ENCODE assay signal across 20 cellular contexts in genomic region chr20:58143531-58143930, GRCh38.
DNase-seq lines count a peak whose midpoint lies in the region; TF ChIP-seq lines count a peak whose summit lies in the region.
"Had no signal": no experiment of that assay in that cellular context is flagged by ENCODE, and none has a peak within 500 bp of the region (broad histone marks: within the 10 kb centered on the region; RNA-seq: fewer than 3 reads in every experiment).

No MANE protein-coding gene starts in this region.

- H2BK15ac ChIP-seq in neuronal stem cell (ENCODE audit: low read length), result no peak overlapping the region

- no peaks in the 10 kb centered on the region for H3K36me3 ChIP-seq in ascending aorta
- H3K36me3 ChIP-seq in neuronal stem cell (replicated peaks in 1 of 2; ENCODE audit: control insufficient read depth in 2 of 2, insufficient read depth in 2 of 2, low read length in 2 of 2), result no peaks in the 10 kb centered on the region
- H3K36me3 ChIP-seq in PC-9 (ENCODE audit: low read depth), result no peaks in the 10 kb centered on the region
- H3K36me3 ChIP-seq: HAP-1, MG63 had no signal

- no peaks in the 10 kb centered on the region for H3K79me2 ChIP-seq in PC-9 (ENCODE audit: low read depth)

- H3K27me3 ChIP-seq in ascending aorta (no peaks in the 10 kb centered on the region), neuronal stem cell (ENCODE audit: control insufficient read depth in 3 of 3, insufficient read depth in 3 of 3, low read depth in 1 of 3, low read length in 3 of 3) (peaks cover 0 to 6% (median 0%) of the 10 kb centered on the region in 3 experiments), PC-9 (ENCODE audit: insufficient read depth, low read depth) (no peaks in the 10 kb centered on the region)
- H3K27me3 ChIP-seq: MG63 had no signal

- H3K9me3 ChIP-seq in ascending aorta (no peaks in the 10 kb centered on the region), neuronal stem cell (replicated peaks in 1 of 2; ENCODE audit: control insufficient read depth in 2 of 2, insufficient read depth in 1 of 2, low read depth in 1 of 2, low read length in 2 of 2) (peaks cover 0 to 2% of the 10 kb centered on the region in 2 donors), PC-9 (ENCODE audit: insufficient read depth, low read depth) (peaks cover 5% of the 10 kb centered on the region)
- H3K9me3 ChIP-seq: HAP-1 had no signal

- CTCF ChIA-PET in PC-9 (lab: Charles Lee), result no interaction called here

- H2BK5ac ChIP-seq in neuronal stem cell (ENCODE audit: low read length), result no peak overlapping the region

- H3K4me2 ChIP-seq in neuronal stem cell (ENCODE audit: insufficient read depth, low read length, poor library complexity, severe bottlenecking), result no peak overlapping the region
- H3K4me2 ChIP-seq in PC-9, result no peak overlapping the region

- no peak overlapping the region for H3K4ac ChIP-seq in neuronal stem cell (ENCODE audit: low read length)

- no peak overlapping the region for H3K9ac ChIP-seq in neuronal stem cell (ENCODE audit: low read depth, low read length, poor library complexity)
- H3K9ac ChIP-seq: GM23248 had no signal

- H3K18ac ChIP-seq in neuronal stem cell (ENCODE audit: low read length), result no peak overlapping the region

- peaks cover 6 to 32% of the 10 kb centered on the region in 2 donors for H3K4me1 ChIP-seq in ascending aorta
- no peaks in the 10 kb centered on the region for H3K4me1 ChIP-seq in neuronal stem cell (ENCODE audit: control insufficient read depth in 2 of 2, insufficient read depth in 1 of 2, low read depth in 1 of 2, low read length in 2 of 2)
- H3K4me1 ChIP-seq in PC-9 (replicated peaks; ENCODE audit: insufficient read depth), result peaks cover 45% of the 10 kb centered on the region
- H3K4me1 ChIP-seq: HAP-1 had no signal

- POLR2A ChIA-PET in PC-9 (lab: Charles Lee; ENCODE audit: unreplicated experiment), result interaction anchor here (0.6 kb wide), 1 partner anchor 526 kb away, joined by 4 read pairs; no protein-coding TSS in a partner anchor

- H3K4me3 ChIP-seq in ascending aorta (no peak overlapping the region), neuronal stem cell (ENCODE audit: low read length in 2 of 2) (no peak overlapping the region), PC-9 (no peak overlapping the region)
- H3K4me3 ChIP-seq: GM23248, HAP-1, K562, MG63 had no signal

- no peaks in the 10 kb centered on the region for H3K79me1 ChIP-seq in neuronal stem cell (ENCODE audit: low read depth, low read length)

- H2AK5ac ChIP-seq in neuronal stem cell (ENCODE audit: low read depth, low read length), result peak overlapping the region; percentile 26

- no peaks in the 10 kb centered on the region for H3K9me2 ChIP-seq in PC-9 (ENCODE audit: insufficient read depth)

- H3K27ac ChIP-seq in ascending aorta (peak overlapping the region; percentile 31 to 32), neuronal stem cell (replicated peaks; ENCODE audit: low read length) (no peak overlapping the region), PC-9 (no peak overlapping the region)
- H3K27ac ChIP-seq: GM23248 had no signal

- no peak overlapping the region for H2BK12ac ChIP-seq in neuronal stem cell (ENCODE audit: low read length)

- no peak overlapping the region for H3K14ac ChIP-seq in neuronal stem cell (ENCODE audit: low read length)

- no peak overlapping the region for H3K23ac ChIP-seq in neuronal stem cell (ENCODE audit: low read depth, low read length, poor library complexity)

- H3F3A ChIP-seq in PC-9 (ENCODE audit: insufficient read depth, low read depth), result no peaks in the 10 kb centered on the region; the same call in 1 of the 2 replicates

- no TSS peak for BruUV-seq in PC-9 (replicated peaks; lab: Mats Ljungman, UMichigan)

- TF ChIP-seq CTCF in ascending aorta (IDR thresholded peaks at IDR 0.05) (no peak), PC-9 (conservative IDR thresholded peaks at IDR 0.05) (no peak)

- no peak overlapping the region for H2AFZ ChIP-seq in neuronal stem cell (ENCODE audit: low read length)
- no peak overlapping the region for H2AFZ ChIP-seq in PC-9
- H2AFZ ChIP-seq: GM23248 had no signal

- no peak overlapping the region for H2BK120ac ChIP-seq in neuronal stem cell (ENCODE audit: low read depth, low read length)

- H4K20me1 ChIP-seq in PC-9 (ENCODE audit: insufficient read depth), result no peaks in the 10 kb centered on the region

- intact Hi-C loops in ascending aorta (cut with DNase I), result no loop called here
- intact Hi-C loops in PC-9 (cut with micrococcal nuclease; ENCODE audit: unreplicated experiment), result no loop called here

- no peak overlapping the region for H4K91ac ChIP-seq in neuronal stem cell (ENCODE audit: low read depth, low read length, poor library complexity)

- no peak overlapping the region for H4K8ac ChIP-seq in neuronal stem cell (ENCODE audit: low read depth, low read length)

- peak; percentile 42 for DNase-seq in activated effector memory CD4-positive, alpha-beta T cell treated with anti-CD3 and anti-CD28 coated beads, Interleukin-2, amount 50 U/mL, for 16 hours
- no peak for DNase-seq in activated effector memory CD4-positive, alpha-beta T cell treated with Interleukin-2 at 50 U/mL for 16 hours
- DNase-seq in ascending aorta (ENCODE audit: low spot score in 2 of 2), result no peak
- no peak for DNase-seq in neuronal stem cell (ENCODE audit: low spot score)
- peak; percentile 20 for DNase-seq in ureter (ENCODE audit: low spot score)
- DNase-seq in occipital lobe (lab: John Stamatoyannopoulos, UW), result no peak
- DNase-seq in PC-9, result no peak
- DNase-seq: AML-193; C1 segment of cervical spinal cord; CD8-positive, alpha-beta T cell; DMS153; GM23248; MG63; NCI-H1417 treated with DMSO at 0.1 percent for 48 hours; NCI-H187; NCI-H446; NCI-H526; SHP77 treated with DMSO at 0.1 percent for 48 hours had no signal

Comparison
In these comparisons a context has a peak if more than half of its experiments do, and no peak if none do; other contexts are left out.
1. DNase-seq: peak in activated effector memory CD4-positive, alpha-beta T cell treated with anti-CD3 and anti-CD28 coated beads, Interleukin-2, amount 50 U/mL, for 16 hours (single experiment) and ureter (single experiment); none in activated effector memory CD4-positive, alpha-beta T cell treated with Interleukin-2 at 50 U/mL for 16 hours (single experiment), ascending aorta (0 of 2), neuronal stem cell (single experiment), occipital lobe (single experiment) and PC-9 (0 of 2).
2. H3K27ac ChIP-seq: peak in ascending aorta (2 of 2); none in neuronal stem cell (single experiment) and PC-9 (single experiment).